Comparison of ENCODE assay signal across 29 cellular contexts in the genomic region with DNA sequence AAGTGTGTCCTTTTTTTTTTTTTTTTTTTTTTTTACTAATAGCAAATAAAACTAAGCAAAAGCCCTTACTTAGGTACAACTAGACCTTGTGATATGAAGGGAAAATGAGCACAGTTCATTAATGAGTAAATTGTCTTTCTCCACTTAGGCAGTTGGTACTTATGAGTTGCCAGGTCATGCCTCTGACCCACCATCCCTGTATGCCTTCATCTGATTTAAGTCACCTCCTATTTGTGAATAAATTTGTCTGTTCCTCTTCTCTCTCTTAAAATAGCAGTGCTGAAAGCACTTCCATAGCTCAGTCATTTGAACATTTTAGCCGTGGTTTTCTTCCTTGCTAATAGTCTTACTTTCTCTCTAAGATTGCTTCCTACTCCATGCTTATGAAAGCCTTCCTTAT.
DNase-seq lines count a peak whose midpoint lies in the region; ATAC-seq, FAIRE-seq and TF ChIP-seq lines count a peak whose summit lies in the region.
"Had no signal": no experiment of that assay in that cellular context is flagged by ENCODE, and none has a peak within 500 bp of the region (broad histone marks: within the 10 kb centered on the region; RNA-seq: fewer than 3 reads in every experiment).

No MANE protein-coding gene starts in this region.

- no peak for TF ChIP-seq EP300 in GM12878 (IDR thresholded peaks at IDR 0.05; ENCODE audit: borderline replicate concordance in 1 of 2, control insufficient read depth in 1 of 2, low read depth in 2 of 2, low read length in 2 of 2)

- no peaks in the 10 kb centered on the region for H3K9me3 Mint-ChIP-seq in neural crest cell
- H3K9me3 Mint-ChIP-seq: activated CD4-positive, alpha-beta T cell treated with anti-CD3 and anti-CD28 coated beads, Interleukin-2, amount 10 ng/mL, durations not matched to agents 24 days and 14 days; effector memory CD8-positive, alpha-beta T cell; T-helper 2 cell treated with Interferon-gamma antibody and Interleukin-4, amounts not matched to agents 5 μg/mL and 100 μg/mL, for 36 hours had no signal

- peak; percentile 13 for DNase-seq in GDM1 (lab: John Stamatoyannopoulos, UW)
- no peak for DNase-seq in GM12878 (ENCODE audit: low read depth, low spot score)
- no peak for DNase-seq in neural crest cell (ENCODE audit: low read depth, low spot score)
- no peak for DNase-seq in NCI-H510A (lab: John Stamatoyannopoulos, UW)
- DNase-seq in DMS79 treated with DMSO at 0.1 percent for 48 hours (lab: John Stamatoyannopoulos, UW) = no peak
- no peak for DNase-seq in KG1 (lab: John Stamatoyannopoulos, UW)
- DNase-seq: activated CD4-positive, alpha-beta T cell treated with anti-CD3 and anti-CD28 coated beads, Interleukin-2, amount 10 ng/mL, durations not matched to agents 24 days and 14 days; activated CD8-positive, alpha-beta memory T cell treated with anti-CD3 and anti-CD28 coated beads for 24 hours; activated effector memory CD4-positive, alpha-beta T cell treated with Interleukin-2 at 50 U/mL for 16 hours; anterior cingulate cortex; C1 segment of cervical spinal cord; Calu3; DND-41; effector memory CD8-positive, alpha-beta T cell; left ventricle myocardium inferior; mesendoderm; NCI-H1105 treated with DMSO at 0.1 percent for 48 hours; NCI-H1930; NCI-H526 treated with DMSO at 0.1 percent for 48 hours; right cardiac atrium; stimulated activated CD8-positive, alpha-beta memory T cell treated with anti-CD3 and anti-CD28 coated beads, Interleukin-4, amount 100 ng/mL, for 48 hours had no signal

- TF ChIP-seq CTCF in Loucy (conservative IDR thresholded peaks at IDR 0.05; ENCODE audit: low read length) (no peak), GM12878 (IDR thresholded peaks at IDR 0.05 in 2 of 3, conservative IDR thresholded peaks at IDR 0.05 in 1 of 3; ENCODE audit: control insufficient read depth in 2 of 3, extremely low read depth in 1 of 3, insufficient read depth in 1 of 3, low read depth in 3 of 3, low read length in 3 of 3) (no peak), neural crest cell (conservative IDR thresholded peaks at IDR 0.05) (no peak)

- RAD21 ChIA-PET in GM12878 (lab: Charles Lee; ENCODE audit: unreplicated experiment) = interaction anchor here (0.6 to 2.3 kb wide), 3 partner anchors 13 to 61 kb away, joined by 3 to 17 read pairs (median 5); a partner anchor contains a TSS

- POLR2A ChIA-PET in GM12878 (lab: Charles Lee) = interaction anchor here (0.5 to 1.2 kb wide), 7 partner anchors 14 to 1195 kb away, joined by 3 to 9 read pairs (median 7); no protein-coding TSS in a partner anchor

- H3K9ac ChIP-seq in Loucy (ENCODE audit: low read depth, low read length, poor library complexity, severe bottlenecking) (peak overlapping the region; percentile 63), GM12878 (ENCODE audit: control insufficient read depth, insufficient read depth, low read length) (no peak overlapping the region)

- H3K27me3 ChIP-seq in Loucy (ENCODE audit: insufficient read depth, low read length, poor library complexity, severe bottlenecking) (no peaks in the 10 kb centered on the region), GM12878 (replicated peaks in 1 of 2; ENCODE audit: control insufficient read depth in 2 of 2, insufficient read depth in 2 of 2, low read length in 1 of 2) (no peaks in the 10 kb centered on the region)
- H3K27me3 ChIP-seq: tibial nerve had no signal

- peaks cover 30% of the 10 kb centered on the region for H3K4me1 Mint-ChIP-seq in neural crest cell

- no peak overlapping the region for H3K27ac ChIP-seq in GM12878 (ENCODE audit: control insufficient read depth, insufficient read depth)
- H3K27ac ChIP-seq: coronary artery, left ventricle myocardium inferior, tibial nerve had no signal

- 28% methylated on average over 1 of the region's 1 CpG for WGBS in GM12878 (ENCODE audit: insufficient coverage, insufficient replicate concordance, low lambda C conversion rate, missing lambda C conversion rate)

- no TSS peak for BruUV-seq in GM12878 (replicated peaks; lab: Mats Ljungman, UMichigan)

- H3K4me2 ChIP-seq in Loucy (ENCODE audit: low read depth, low read length, poor library complexity, severe bottlenecking) (peak overlapping the region; percentile 85), GM12878 (ENCODE audit: control insufficient read depth, insufficient read depth) (no peak overlapping the region)

- peak; percentile 40 for ATAC-seq in GM12878
- ATAC-seq: effector memory CD8-positive, alpha-beta T cell; right cardiac atrium had no signal

- H3K27ac Mint-ChIP-seq in neural crest cell (ENCODE audit: unreplicated experiment) = peak overlapping the region; percentile 52
- H3K27ac Mint-ChIP-seq: activated CD4-positive, alpha-beta T cell treated with anti-CD3 and anti-CD28 coated beads, Interleukin-2, amount 10 ng/mL, durations not matched to agents 24 days and 14 days; activated naive CD8-positive, alpha-beta T cell; effector memory CD8-positive, alpha-beta T cell; T-helper 2 cell treated with Interferon-gamma antibody and Interleukin-4, amounts not matched to agents 5 μg/mL and 100 μg/mL, for 36 hours had no signal

- TF ChIP-seq RAD21 in GM12878 (IDR thresholded peaks at IDR 0.05; ENCODE audit: insufficient read depth, low read depth, low read length) = no peak

- CTCF ChIA-PET in GM12878 (lab: Yijun Ruan, JAX) = interaction anchor here (5.4 kb wide), 1 partner anchor 12 kb away, joined by 34 read pairs; no protein-coding TSS in a partner anchor

- SMC1A ChIA-PET in GM12878 (lab: Charles Lee; ENCODE audit: uncharacterized antibody, unreplicated experiment) = interaction anchor here (0.6 to 4.8 kb wide), 9 partner anchors 9 to 666 kb away, joined by 3 to 43 read pairs (median 3); no protein-coding TSS in a partner anchor

- no peak for TF ChIP-seq POLR2A in GM12878 (IDR thresholded peaks at IDR 0.05; ENCODE audit: low read depth, low read length)

- peaks cover 79% of the 10 kb centered on the region for H3K4me1 ChIP-seq in Loucy (ENCODE audit: insufficient read depth, low read length, poor library complexity, severe bottlenecking)
- H3K4me1 ChIP-seq in GM12878 (ENCODE audit: control insufficient read depth, insufficient read depth, low read length) = peaks cover 11% of the 10 kb centered on the region

- H3K79me2 ChIP-seq in Loucy (ENCODE audit: insufficient read depth, low read length) (peaks cover 61% of the 10 kb centered on the region), GM12878 (ENCODE audit: control insufficient read depth, insufficient read depth, low read length) (no peaks in the 10 kb centered on the region)

- peaks cover 17% of the 10 kb centered on the region for H3F3A ChIP-seq in Loucy (ENCODE audit: low read depth)

- H4K20me1 ChIP-seq in Loucy (ENCODE audit: insufficient read depth, low read length, poor library complexity, severe bottlenecking) (no peaks in the 10 kb centered on the region), GM12878 (ENCODE audit: control insufficient read depth, insufficient read depth) (no peaks in the 10 kb centered on the region)

- intact Hi-C loops in GM12878 (cut with micrococcal nuclease; ENCODE audit: unreplicated experiment) = no loop called here

- H3K36me3 ChIP-seq in Loucy (ENCODE audit: insufficient read depth, low read length) = peaks cover 28% of the 10 kb centered on the region
- H3K36me3 ChIP-seq in GM12878 (ENCODE audit: control insufficient read depth in 2 of 2, insufficient read depth in 2 of 2, low read length in 1 of 2) = no peaks in the 10 kb centered on the region
- H3K36me3 ChIP-seq: left ventricle myocardium inferior had no signal

- H3K36me3 Mint-ChIP-seq in neural crest cell (ENCODE audit: low read depth) = no peaks in the 10 kb centered on the region

- no peak overlapping the region for H3K4me3 Mint-ChIP-seq in neural crest cell
- H3K4me3 Mint-ChIP-seq: activated CD4-positive, alpha-beta T cell treated with anti-CD3 and anti-CD28 coated beads, Interleukin-2, amount 10 ng/mL, durations not matched to agents 24 days and 14 days; activated naive CD8-positive, alpha-beta T cell; effector memory CD8-positive, alpha-beta T cell; T-helper 2 cell treated with Interferon-gamma antibody and Interleukin-4, amounts not matched to agents 5 μg/mL and 100 μg/mL, for 36 hours had no signal

- H3K4me3 ChIP-seq in Loucy (ENCODE audit: low read length, poor library complexity, severe bottlenecking) (peak overlapping the region; percentile 50), GM12878 (no peak overlapping the region)
- H3K4me3 ChIP-seq: coronary artery, left ventricle myocardium inferior, tibial nerve had no signal

- no peak for FAIRE-seq in GM12878 (lab: Jason Lieb, UNC)
- FAIRE-seq: bronchial epithelial cell, H1 had no signal

- H2AFZ ChIP-seq in Loucy (ENCODE audit: low read length) (no peak overlapping the region), GM12878 (ENCODE audit: control insufficient read depth, low read depth, low read length) (no peak overlapping the region)

- H3K9me3 ChIP-seq in Loucy (ENCODE audit: insufficient read depth, low read depth, low read length) (no peaks in the 10 kb centered on the region), GM12878 (replicated peaks; ENCODE audit: control insufficient read depth, insufficient read depth, low read length) (no peaks in the 10 kb centered on the region)
- H3K9me3 ChIP-seq: left ventricle myocardium inferior, tibial nerve had no signal

- H3K9me2 ChIP-seq in Loucy (replicated peaks; ENCODE audit: low read depth, low read length) = no peaks in the 10 kb centered on the region

- in situ Hi-C loops in GM12878 (cut with MboI) = no loop called here

- no peaks in the 10 kb centered on the region for H3K27me3 Mint-ChIP-seq in neural crest cell (ENCODE audit: low read depth)
- H3K27me3 Mint-ChIP-seq: activated naive CD8-positive, alpha-beta T cell; effector memory CD8-positive, alpha-beta T cell; IgD-negative memory B cell had no signal

TF ChIP-seq in GM12878, 131 proteins besides CTCF, POLR2A, EP300 and RAD21 (continues in another document):
- TF ChIP-seq, protein P1, sequence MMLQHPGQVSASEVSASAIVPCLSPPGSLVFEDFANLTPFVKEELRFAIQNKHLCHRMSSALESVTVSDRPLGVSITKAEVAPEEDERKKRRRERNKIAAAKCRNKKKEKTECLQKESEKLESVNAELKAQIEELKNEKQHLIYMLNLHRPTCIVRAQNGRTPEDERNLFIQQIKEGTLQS (IDR thresholded peaks at IDR 0.05; ENCODE audit: borderline replicate concordance, extremely low read depth, low read depth, low read length) = no peak
- TF ChIP-seq ZBED1 (IDR thresholded peaks at IDR 0.05; ENCODE audit: borderline replicate concordance) = no peak
- no peak for TF ChIP-seq EGR1 (IDR thresholded peaks at IDR 0.05; ENCODE audit: borderline replicate concordance in 1 of 2, low read depth in 2 of 2, low read length in 2 of 2)
- TF ChIP-seq NFYA (IDR thresholded peaks at IDR 0.05; ENCODE audit: borderline replicate concordance, low read depth, low read length) = no peak
- TF ChIP-seq RAD51 (IDR thresholded peaks at IDR 0.05) = no peak
- no peak for TF ChIP-seq FOXM1 (IDR thresholded peaks at IDR 0.05; ENCODE audit: low read depth, low read length)
- TF ChIP-seq ATF7 (IDR thresholded peaks at IDR 0.05; ENCODE audit: low read depth) = no peak
- no peak for TF ChIP-seq RUNX3 (IDR thresholded peaks at IDR 0.05; ENCODE audit: low read length)
- TF ChIP-seq RBBP5 (conservative IDR thresholded peaks at IDR 0.05) = no peak
